20 cellular contexts compared by ENCODE assay signal in the genomic region with DNA sequence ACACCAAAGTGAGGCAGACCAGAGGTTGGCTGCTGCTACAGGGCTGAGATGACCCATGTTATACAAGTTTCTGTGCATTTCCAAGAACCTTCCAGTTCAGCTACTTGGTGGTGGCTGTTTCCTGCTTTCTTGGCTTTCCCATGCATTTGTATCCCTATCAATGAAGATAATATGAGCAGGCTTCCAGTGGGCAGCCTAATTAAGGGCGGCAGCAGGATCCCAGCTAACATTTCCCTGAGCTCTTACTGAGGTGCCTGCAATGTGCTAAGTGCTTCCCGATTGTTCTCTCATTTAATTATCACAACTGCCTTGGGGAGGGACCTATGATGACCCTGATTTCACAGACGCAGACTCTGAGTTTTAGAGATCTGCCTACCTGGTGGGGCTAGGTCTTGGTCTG.
DNase-seq lines count a peak whose midpoint lies in the region; ATAC-seq, FAIRE-seq and TF ChIP-seq lines count a peak whose summit lies in the region.
"Had no signal": no experiment of that assay in that cellular context is flagged by ENCODE, and none has a peak within 500 bp of the region (broad histone marks: within the 10 kb centered on the region; RNA-seq: fewer than 3 reads in every experiment).

No MANE protein-coding gene starts in this region.

- H3K4me3 ChIP-seq in astrocyte (ENCODE audit: insufficient read depth, low read depth, low read length) = no peak overlapping the region
- H3K4me3 ChIP-seq: SJCRH30 had no signal

- CTCF ChIA-PET in RWPE1 (lab: Yijun Ruan, JAX) = no interaction called here

- ATAC-seq in activated T-cell treated with anti-CD3 and anti-CD28 coated beads, Interleukin-2, amount 50 U/mL, for 4 hours = no peak
- ATAC-seq: HepG2 had no signal

- no peaks in the 10 kb centered on the region for H3K36me3 ChIP-seq in astrocyte (ENCODE audit: insufficient read depth, low read length)
- H3K36me3 ChIP-seq: SJCRH30 had no signal

- H3K9ac ChIP-seq in astrocyte (ENCODE audit: low read length) = no peak overlapping the region

- POLR2A ChIA-PET in RWPE1 (lab: Yijun Ruan, JAX; ENCODE audit: low non-redundant PET) = no interaction called here

- H3K9me3 Mint-ChIP-seq in astrocyte (ENCODE audit: unreplicated experiment) = no peaks in the 10 kb centered on the region
- H3K9me3 Mint-ChIP-seq in mesothelial cell of epicardium = peaks cover 3% of the 10 kb centered on the region
- H3K9me3 Mint-ChIP-seq in activated T-cell treated with anti-CD3 and anti-CD28 coated beads, Interleukin-2, amount 50 U/mL, for 4 hours = no peaks in the 10 kb centered on the region
- H3K9me3 Mint-ChIP-seq: H9 had no signal

- no peak overlapping the region for H3K4me2 ChIP-seq in astrocyte (ENCODE audit: low read length)

- no peaks in the 10 kb centered on the region for H3K27me3 Mint-ChIP-seq in astrocyte (ENCODE audit: low read depth, unreplicated experiment)
- H3K27me3 Mint-ChIP-seq in mesothelial cell of epicardium (ENCODE audit: low read depth) = no peaks in the 10 kb centered on the region
- no peaks in the 10 kb centered on the region for H3K27me3 Mint-ChIP-seq in activated T-cell treated with anti-CD3 and anti-CD28 coated beads, Interleukin-2, amount 50 U/mL, for 4 hours (ENCODE audit: low read depth)

- no peak for FAIRE-seq in astrocyte (lab: Jason Lieb, UNC)
- FAIRE-seq: HepG2 had no signal

- no peaks in the 10 kb centered on the region for H3K27me3 ChIP-seq in astrocyte (ENCODE audit: insufficient read depth, low read length)
- H3K27me3 ChIP-seq: SJCRH30 had no signal

- H3K27ac Mint-ChIP-seq in astrocyte (ENCODE audit: unreplicated experiment) = no peak overlapping the region
- H3K27ac Mint-ChIP-seq in mesothelial cell of epicardium = peak overlapping the region; percentile 86
- H3K27ac Mint-ChIP-seq: CD14-positive monocyte had no signal

- H3K4me1 Mint-ChIP-seq in astrocyte (ENCODE audit: low read depth, unreplicated experiment) (peaks cover 46% of the 10 kb centered on the region), mesothelial cell of epicardium (peaks cover 77% of the 10 kb centered on the region)
- H3K4me1 Mint-ChIP-seq in activated T-cell treated with anti-CD3 and anti-CD28 coated beads, Interleukin-2, amount 50 U/mL, for 4 hours (ENCODE audit: low read depth) = peaks cover 22% of the 10 kb centered on the region
- H3K4me1 Mint-ChIP-seq: CD14-positive monocyte had no signal

- H4K20me1 ChIP-seq in astrocyte (ENCODE audit: insufficient read depth, low read length) = no peaks in the 10 kb centered on the region

- peak overlapping the region; percentile 21 for H2AFZ ChIP-seq in astrocyte (ENCODE audit: low read depth, low read length)

- TF ChIP-seq CTCF in RWPE1 (conservative IDR thresholded peaks at IDR 0.05; ENCODE audit: low read depth) = no peak
- no peak for TF ChIP-seq CTCF in astrocyte (IDR thresholded peaks at IDR 0.05; ENCODE audit: insufficient read depth, low read depth, low read length)
- no peak for TF ChIP-seq CTCF in mesothelial cell of epicardium (IDR thresholded peaks at IDR 0.05; ENCODE audit: unreplicated experiment)

- H3K4me3 Mint-ChIP-seq in astrocyte (ENCODE audit: unreplicated experiment) (no peak overlapping the region), mesothelial cell of epicardium (no peak overlapping the region)
- H3K4me3 Mint-ChIP-seq in activated T-cell treated with anti-CD3 and anti-CD28 coated beads, Interleukin-2, amount 50 U/mL, for 4 hours = no peak overlapping the region
- H3K4me3 Mint-ChIP-seq: CD14-positive monocyte, H9 had no signal

- H3K79me2 ChIP-seq in astrocyte (ENCODE audit: insufficient read depth, low read length) = no peaks in the 10 kb centered on the region

- DNase-seq in RWPE1 (ENCODE audit: low spot score) (no peak), astrocyte (ENCODE audit: low read depth) (no peak), epithelial cell of prostate (ENCODE audit: low read depth, low spot score) (no peak), mesothelial cell of epicardium (ENCODE audit: low spot score in 2 of 2, unreplicated experiment in 2 of 2) (no peak), DMS 273 (lab: John Stamatoyannopoulos, UW; ENCODE audit: unreplicated experiment) (no peak)
- DNase-seq in activated T-cell treated with anti-CD3 and anti-CD28 coated beads, Interleukin-2, amount 50 U/mL, for 4 hours = no peak
- no peak for DNase-seq in activated effector memory CD4-positive, alpha-beta T cell treated with anti-CD3 and anti-CD28 coated beads, Interleukin-2, amount 50 U/mL, for 16 hours
- DNase-seq: DMS 273 treated with DMSO at 0.1 percent for 48 hours, DND-41, H9, KBM-7, MV-4-11, NCI-H1694 treated with DMSO at 0.1 percent for 48 hours, NCI-H2227 treated with DMSO at 0.1 percent for 48 hours, NCI-H510A treated with DMSO at 0.1 percent for 48 hours, NCI-H82, RPMI8226, SJCRH30 had no signal

- peak overlapping the region; percentile 35; the same call in 1 of the 2 replicates for H3K27ac ChIP-seq in RWPE1
- H3K27ac ChIP-seq in astrocyte (ENCODE audit: low read depth, low read length) = no peak overlapping the region
- peak overlapping the region; percentile 69 for H3K27ac ChIP-seq in epithelial cell of prostate
- H3K27ac ChIP-seq: SJCRH30 had no signal

- peaks cover 22% of the 10 kb centered on the region for H3K4me1 ChIP-seq in astrocyte (ENCODE audit: insufficient read depth, low read length)
- H3K4me1 ChIP-seq: SJCRH30 had no signal

- H3K9me3 ChIP-seq in astrocyte (ENCODE audit: insufficient read depth, low read depth, low read length) = no peaks in the 10 kb centered on the region
- H3K9me3 ChIP-seq: SJCRH30 had no signal

- no peaks in the 10 kb centered on the region for H3K36me3 Mint-ChIP-seq in astrocyte (ENCODE audit: low read depth, unreplicated experiment)
- H3K36me3 Mint-ChIP-seq in mesothelial cell of epicardium = no peaks in the 10 kb centered on the region
- no peaks in the 10 kb centered on the region for H3K36me3 Mint-ChIP-seq in activated T-cell treated with anti-CD3 and anti-CD28 coated beads, Interleukin-2, amount 50 U/mL, for 4 hours (ENCODE audit: insufficient read depth)
